Comparison of ENCODE assay signal across 18 cellular contexts in the genomic region with DNA sequence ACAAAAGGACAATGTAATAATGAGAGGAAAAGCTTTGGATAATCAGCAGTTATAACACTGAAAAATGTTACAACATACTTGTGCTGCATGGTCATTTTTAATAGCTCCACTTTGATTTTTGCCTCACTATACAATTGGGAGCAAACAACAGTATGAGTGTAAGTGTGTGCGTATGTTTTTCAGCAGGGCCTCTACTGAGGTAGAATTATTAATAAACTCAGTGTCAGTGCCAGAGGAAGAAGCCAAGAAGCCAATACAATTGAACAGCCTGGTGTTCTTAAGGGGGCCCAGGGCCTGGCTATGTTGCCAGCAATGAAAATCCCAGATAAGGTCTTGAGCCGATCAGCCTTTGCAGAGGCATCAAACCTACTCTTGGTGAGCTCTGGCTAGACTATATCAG. TPM values are rescaled to one million over a fixed set of nuclear protein-coding genes. Genes with fewer than 3 reads are reported as not detected.
DNase-seq lines count a peak whose midpoint lies in the region; ATAC-seq and TF ChIP-seq lines count a peak whose summit lies in the region.
"Had no signal": no experiment of that assay in that cellular context is flagged by ENCODE, and none has a peak within 500 bp of the region (broad histone marks: within the 10 kb centered on the region; RNA-seq: fewer than 3 reads in every experiment).

No MANE protein-coding gene starts in this region.

- H3K23ac ChIP-seq in trophoblast cell (ENCODE audit: low read length), result no peak overlapping the region

- H3K18ac ChIP-seq in trophoblast cell (ENCODE audit: low read length), result no peak overlapping the region

- H3K27ac Mint-ChIP-seq in CD4-positive, alpha-beta memory T cell, result peak overlapping the region in 2 of 7 donors; percentile 23 to 84
- H3K27ac Mint-ChIP-seq: CD8-positive, alpha-beta T cell; GM23338 had no signal

- H3K27me3 Mint-ChIP-seq in CD4-positive, alpha-beta memory T cell, result no peaks in the 10 kb centered on the region

- peaks cover 16 to 34% of the 10 kb centered on the region in 2 donors for H3K36me3 Mint-ChIP-seq in CD4-positive, alpha-beta memory T cell

- H2BK5ac ChIP-seq in trophoblast cell (ENCODE audit: low read depth, low read length, poor library complexity), result no peak overlapping the region

- H3K27me3 ChIP-seq in trophoblast cell (ENCODE audit: insufficient read depth, low read length), result no peaks in the 10 kb centered on the region
- H3K27me3 ChIP-seq in CD4-positive, alpha-beta memory T cell (ENCODE audit: insufficient read depth, low read length), result no peaks in the 10 kb centered on the region

- H3K9me3 Mint-ChIP-seq in CD4-positive, alpha-beta memory T cell, result peaks cover 0 to 6% (median 0%) of the 10 kb centered on the region in 8 donors
- H3K9me3 Mint-ChIP-seq: CD8-positive, alpha-beta T cell; GM23338 had no signal

- no peak for DNase-seq in left ventricle myocardium superior
- DNase-seq in Right ventricle myocardium inferior (ENCODE audit: missing footprints), result no peak
- DNase-seq in cerebellar cortex (ENCODE audit: low spot score), result peak; percentile 12
- DNase-seq in trophoblast cell, result no peak
- DNase-seq in foreskin fibroblast, result no peak
- no peak for DNase-seq in CD4-positive, alpha-beta memory T cell
- DNase-seq: ACHN; Calu3; CD8-positive, alpha-beta T cell; DMS79 treated with DMSO at 0.1 percent for 48 hours; HCEC 1CT had no signal

- H3K4me3 ChIP-seq in trophoblast cell (ENCODE audit: low read depth, low read length), result no peak overlapping the region
- no peak overlapping the region for H3K4me3 ChIP-seq in foreskin fibroblast (ENCODE audit: low read depth in 1 of 2, low read length in 2 of 2)
- H3K4me3 ChIP-seq in CD4-positive, alpha-beta memory T cell (ENCODE audit: low read length in 2 of 2), result no peak overlapping the region
- H3K4me3 ChIP-seq: GM12878, GM23338 had no signal

- peak overlapping the region; percentile 40 for H2BK12ac ChIP-seq in trophoblast cell (ENCODE audit: low read length)

- H3K4me1 Mint-ChIP-seq in CD4-positive, alpha-beta memory T cell, result peaks cover 36 to 41% (median 36%) of the 10 kb centered on the region in 4 donors

- no peak overlapping the region for H4K91ac ChIP-seq in trophoblast cell (ENCODE audit: low read depth, low read length)

- no peak overlapping the region for H3K4me3 Mint-ChIP-seq in CD4-positive, alpha-beta memory T cell
- H3K4me3 Mint-ChIP-seq: CD8-positive, alpha-beta T cell; GM23338 had no signal

- CTCF ChIA-PET in CD4-positive, alpha-beta memory T cell (lab: Charles Lee; ENCODE audit: partially characterized antibody), result interaction anchor here (0.7 to 1.5 kb wide), 3 partner anchors 29 to 234 kb away, joined by 3 to 5 read pairs (median 3); no protein-coding TSS in a partner anchor

- H4K8ac ChIP-seq in trophoblast cell (ENCODE audit: low read depth, low read length), result no peak overlapping the region

- peaks cover 7 to 9% of the 10 kb centered on the region in 2 experiments for H3K4me1 ChIP-seq in trophoblast cell (ENCODE audit: control insufficient read depth in 1 of 2, insufficient read depth in 2 of 2, low read length in 2 of 2)
- peaks cover 33% of the 10 kb centered on the region for H3K4me1 ChIP-seq in CD4-positive, alpha-beta memory T cell (ENCODE audit: insufficient read depth, low read length)

- no peaks in the 10 kb centered on the region for H3K9me3 ChIP-seq in trophoblast cell (ENCODE audit: insufficient read depth, low read depth, low read length)
- H3K9me3 ChIP-seq in CD4-positive, alpha-beta memory T cell (ENCODE audit: control insufficient read depth in 1 of 2, low read length in 2 of 2), result no peaks in the 10 kb centered on the region

- no peak overlapping the region for H3K4me2 ChIP-seq in trophoblast cell (ENCODE audit: low read length)
- H3K4me2 ChIP-seq: GM23338 had no signal

- H2AFZ ChIP-seq in trophoblast cell (ENCODE audit: insufficient read depth, low read length, poor library complexity), result no peak overlapping the region
- H2AFZ ChIP-seq: GM23338 had no signal

- no peak overlapping the region for H2BK120ac ChIP-seq in trophoblast cell (ENCODE audit: insufficient read depth, low read length, poor library complexity)

- WGBS in trophoblast cell (ENCODE audit: extremely low coverage, insufficient coverage, insufficient read length), result no CpG with 5 or more reads among the region's 2 CpGs

- no peak overlapping the region for H3K9ac ChIP-seq in trophoblast cell (ENCODE audit: low read length)

- H3K27ac ChIP-seq in trophoblast cell (ENCODE audit: low read depth, low read length), result no peak overlapping the region
- H3K27ac ChIP-seq in CD4-positive, alpha-beta memory T cell (ENCODE audit: low read depth, low read length), result no peak overlapping the region
- H3K27ac ChIP-seq: C4-2B, HL-60 had no signal

- no peaks in the 10 kb centered on the region for H3K36me3 ChIP-seq in trophoblast cell (ENCODE audit: control insufficient read depth in 1 of 2, insufficient read depth in 2 of 2, low read length in 2 of 2)
- H3K36me3 ChIP-seq in CD4-positive, alpha-beta memory T cell (ENCODE audit: insufficient read depth, low read length), result no peaks in the 10 kb centered on the region

- POLR2A ChIA-PET in CD4-positive, alpha-beta memory T cell (lab: Charles Lee; ENCODE audit: partially characterized antibody), result interaction anchor here (1.8 kb wide), 1 partner anchor 9 kb away, joined by 4 read pairs; no protein-coding TSS in a partner anchor

- H3K79me2 ChIP-seq in trophoblast cell (ENCODE audit: control insufficient read depth, insufficient read depth, low read length, poor library complexity), result no peaks in the 10 kb centered on the region

- ATAC-seq in left ventricle myocardium superior (peak; percentile 80), Right ventricle myocardium inferior (no peak), HG03025 (IDR thresholded peaks at IDR 0.05; ENCODE audit: low FRiP score, unreplicated experiment) (no peak)
- ATAC-seq: CD8-positive, alpha-beta T cell; GM12878; GM23338 had no signal

- H4K12ac ChIP-seq in trophoblast cell (ENCODE audit: low read depth, low read length), result no peak overlapping the region

- TF ChIP-seq CTCF in foreskin fibroblast (IDR thresholded peaks at IDR 0.05; ENCODE audit: low read depth, low read length), result no peak

- H3K4ac ChIP-seq in trophoblast cell (ENCODE audit: low read depth, low read length), result no peak overlapping the region

- no peak overlapping the region for H2AK5ac ChIP-seq in trophoblast cell (ENCODE audit: low read length)

- peak overlapping the region; percentile 37 for H3K14ac ChIP-seq in trophoblast cell (ENCODE audit: low read length)

- intact Hi-C loops in left ventricle myocardium superior (cut with micrococcal nuclease), result no loop called here
- intact Hi-C loops in Right ventricle myocardium inferior (cut with DNase I), result no loop called here
- intact Hi-C loops in CD4-positive, alpha-beta memory T cell (cut with micrococcal nuclease), result no loop called here

- peaks cover 2% of the 10 kb centered on the region for H3K79me1 ChIP-seq in trophoblast cell (ENCODE audit: low read length)

RNA-seq across cellular contexts. Expression of a gene that starts 16.1 kb away (rescaled TPM):
- total RNA-seq in left ventricle myocardium superior (0.35 TPM), Right ventricle myocardium inferior (0.43 TPM)
- 1.0 and 1.1 TPM in 2 replicates for polyA plus RNA-seq in trophoblast cell (2013)
- total RNA-seq in CD4-positive, alpha-beta memory T cell, result 1 to 10 TPM; 5.9 to 7.2 TPM
- polyA plus RNA-seq in CD4-positive, alpha-beta memory T cell, result 1 to 10 TPM; 2.4 to 3.6 TPM
- total RNA-seq: Calu3, HT1080 had no signal
- polyA plus RNA-seq: BJ had no signal

RNA-seq across cellular contexts. Expression of a gene that starts 51.3 kb away (rescaled TPM):
- total RNA-seq in left ventricle myocardium superior, result not detected
- total RNA-seq in Right ventricle myocardium inferior, result not detected
- polyA plus RNA-seq in trophoblast cell (2013), result 2.0 and 3.1 TPM in 2 replicates
- 1 to 10 TPM; 3.5 to 5.4 TPM for total RNA-seq in CD4-positive, alpha-beta memory T cell
- polyA plus RNA-seq in CD4-positive, alpha-beta memory T cell, result 1 to 10 TPM; 7.5 to 8.5 TPM
- total RNA-seq: HT1080 had no signal
- polyA plus RNA-seq: BJ had no signal
